26 cellular contexts compared by ENCODE assay signal in the genomic region with DNA sequence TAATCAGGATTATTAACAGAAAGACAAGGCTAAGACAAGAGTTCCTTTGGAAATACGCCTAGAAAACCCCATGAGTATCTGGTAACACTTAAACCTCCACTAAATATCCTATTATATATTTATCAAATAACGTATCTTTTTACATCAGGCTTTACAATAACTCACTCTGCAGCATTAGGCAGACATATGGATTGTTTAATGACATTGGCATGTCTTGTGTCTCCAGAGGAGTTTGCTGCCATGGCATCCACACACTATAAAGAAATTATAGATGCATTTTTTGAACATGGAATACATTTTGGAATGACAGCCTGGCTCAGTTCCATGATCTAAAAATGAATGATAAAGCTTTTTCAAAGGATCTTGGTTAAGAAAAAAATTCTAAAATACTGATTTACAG.
DNase-seq lines count a peak whose midpoint lies in the region; ATAC-seq and TF ChIP-seq lines count a peak whose summit lies in the region.
"Had no signal": no experiment of that assay in that cellular context is flagged by ENCODE, and none has a peak within 500 bp of the region (broad histone marks: within the 10 kb centered on the region; RNA-seq: fewer than 3 reads in every experiment).

No MANE protein-coding gene starts in this region.

- 23% methylated on average over 2 of the region's 2 CpGs for WGBS in SK-N-SH (ENCODE audit: low lambda C conversion rate)

- H3K9ac ChIP-seq in SK-N-SH = no peak overlapping the region
- no peak overlapping the region for H3K9ac ChIP-seq in neural cell (ENCODE audit: low read length)
- H3K9ac ChIP-seq: BLaER1 had no signal

- H3K4me2 ChIP-seq in SK-N-SH (no peak overlapping the region), neural cell (ENCODE audit: low read length) (peak overlapping the region; percentile 66)
- H3K4me2 ChIP-seq: BLaER1 had no signal

- no peak for DNase-seq in SK-N-SH
- DNase-seq in NCI-H2171 treated with DMSO at 0.1 percent for 48 hours (lab: John Stamatoyannopoulos, UW) = peak; percentile 5
- no peak for DNase-seq in mesothelial cell of epicardium (ENCODE audit: low spot score in 2 of 2, unreplicated experiment in 2 of 2)
- no peak for DNase-seq in NCI-H82 treated with DMSO at 0.1 percent for 48 hours (lab: John Stamatoyannopoulos, UW; ENCODE audit: unreplicated experiment)
- DNase-seq in osteocyte (ENCODE audit: extremely low spot score, unreplicated experiment) = no peak
- DNase-seq: 8988T; ACHN; BE2C; C1 segment of cervical spinal cord; CD4-positive, alpha-beta memory T cell; CD4-positive, CD25-positive, alpha-beta regulatory T cell; CD8-positive, alpha-beta memory T cell; COR-L47; DMS 273 treated with DMSO at 0.1 percent for 48 hours; DMS153; DMS53; DMS79; DND-41; EL; GDM1 had no signal

- H3K36me3 ChIP-seq in SK-N-SH (replicated peaks in 1 of 2; ENCODE audit: control insufficient read depth in 1 of 2, insufficient read depth in 2 of 2, low read length in 1 of 2) = no peaks in the 10 kb centered on the region
- no peaks in the 10 kb centered on the region for H3K36me3 ChIP-seq in neural cell (ENCODE audit: insufficient read depth, low read length)
- H3K36me3 ChIP-seq: BE2C, BLaER1 had no signal

- peaks cover 0 to 4% of the 10 kb centered on the region in 2 experiments; a peak in 1 of 4 replicates for H3K4me1 ChIP-seq in SK-N-SH (ENCODE audit: control insufficient read depth in 1 of 2, insufficient read depth in 2 of 2, low read depth in 1 of 2, low read length in 1 of 2)
- H3K4me1 ChIP-seq: BE2C, BLaER1 had no signal

- no peaks in the 10 kb centered on the region for H3K9me3 ChIP-seq in SK-N-SH
- H3K9me3 ChIP-seq in neural cell (ENCODE audit: low read length) = no peaks in the 10 kb centered on the region
- H3K9me3 ChIP-seq: BE2C, BLaER1 had no signal

- POLR2A ChIA-PET in SK-N-SH (lab: Yijun Ruan, JAX) = no interaction called here

- H2AFZ ChIP-seq in SK-N-SH (ENCODE audit: low read depth) (no peak overlapping the region), neural cell (ENCODE audit: low read depth, low read length) (no peak overlapping the region)

- H3K9me2 ChIP-seq in SK-N-SH (no peaks in the 10 kb centered on the region), neural cell (ENCODE audit: insufficient read depth, low read length) (no peaks in the 10 kb centered on the region)

- H3K27me3 Mint-ChIP-seq in mesothelial cell of epicardium (ENCODE audit: low read depth) = peaks cover 17% of the 10 kb centered on the region
- H3K27me3 Mint-ChIP-seq in activated T-helper 17 cell treated with anti-CD3 and anti-CD28 coated beads, Interleukin-2, amount 50 U/mL, for 72 hours = peaks cover 4% of the 10 kb centered on the region
- H3K27me3 Mint-ChIP-seq in osteocyte (ENCODE audit: unreplicated experiment) = peaks cover 27% of the 10 kb centered on the region

- H3K4me3 Mint-ChIP-seq in mesothelial cell of epicardium (no peak overlapping the region), osteocyte (ENCODE audit: unreplicated experiment) (no peak overlapping the region)
- H3K4me3 Mint-ChIP-seq in activated T-helper 17 cell treated with anti-CD3 and anti-CD28 coated beads, Interleukin-2, amount 50 U/mL, for 72 hours = no peak overlapping the region
- H3K4me3 Mint-ChIP-seq: CD14-positive monocyte; CD4-positive, alpha-beta memory T cell; CD4-positive, CD25-positive, alpha-beta regulatory T cell; CD8-positive, alpha-beta memory T cell had no signal

- H3K9me3 Mint-ChIP-seq in mesothelial cell of epicardium = peaks cover 5% of the 10 kb centered on the region
- no peaks in the 10 kb centered on the region for H3K9me3 Mint-ChIP-seq in activated T-helper 17 cell treated with anti-CD3 and anti-CD28 coated beads, Interleukin-2, amount 50 U/mL, for 72 hours
- H3K9me3 Mint-ChIP-seq in osteocyte (ENCODE audit: unreplicated experiment) = no peaks in the 10 kb centered on the region
- H3K9me3 Mint-ChIP-seq: CD4-positive, alpha-beta memory T cell had no signal

- ATAC-seq in SK-N-SH treated with all-trans-retinoic acid at 6 μM for 48 hours = peak; percentile 55; the same call in 2 of the 3 replicates
- no peak for ATAC-seq in activated T-helper 17 cell treated with anti-CD3 and anti-CD28 coated beads, Interleukin-2, amount 50 U/mL, for 72 hours (replicated peaks)
- ATAC-seq: GM12878 had no signal

- no peak for TF ChIP-seq EP300 in SK-N-SH (IDR thresholded peaks at IDR 0.05; ENCODE audit: borderline replicate concordance in 1 of 2, low read depth in 1 of 2, low read length in 1 of 2)
- no peak for TF ChIP-seq EP300 in neural cell (conservative IDR thresholded peaks at IDR 0.05; ENCODE audit: poor library complexity, severe bottlenecking)

- H3F3A ChIP-seq in SK-N-SH (replicated peaks; ENCODE audit: insufficient read depth) (no peaks in the 10 kb centered on the region), neural cell (ENCODE audit: insufficient read depth, low read length, poor library complexity, severe bottlenecking) (no peaks in the 10 kb centered on the region)

- peak overlapping the region; percentile 7 for H3K27ac Mint-ChIP-seq in mesothelial cell of epicardium
- H3K27ac Mint-ChIP-seq in activated T-helper 17 cell treated with anti-CD3 and anti-CD28 coated beads, Interleukin-2, amount 50 U/mL, for 72 hours = no peak overlapping the region
- H3K27ac Mint-ChIP-seq in osteocyte (ENCODE audit: unreplicated experiment) = no peak overlapping the region
- H3K27ac Mint-ChIP-seq: CD14-positive monocyte; CD4-positive, alpha-beta memory T cell; CD4-positive, CD25-positive, alpha-beta regulatory T cell; CD8-positive, alpha-beta memory T cell had no signal

- H3K27ac ChIP-seq in SK-N-SH (ENCODE audit: low read depth in 2 of 2, low read length in 1 of 2) (no peak overlapping the region; a peak in 1 of 4 replicates), neural cell (ENCODE audit: low read length) (peak overlapping the region; percentile 47)
- H3K27ac ChIP-seq: BLaER1 had no signal

- H3K36me3 Mint-ChIP-seq in mesothelial cell of epicardium (no peaks in the 10 kb centered on the region), osteocyte (ENCODE audit: unreplicated experiment) (no peaks in the 10 kb centered on the region)
- no peaks in the 10 kb centered on the region for H3K36me3 Mint-ChIP-seq in activated T-helper 17 cell treated with anti-CD3 and anti-CD28 coated beads, Interleukin-2, amount 50 U/mL, for 72 hours (ENCODE audit: low read depth)
- H3K36me3 Mint-ChIP-seq: CD14-positive monocyte; CD4-positive, alpha-beta memory T cell; CD4-positive, CD25-positive, alpha-beta regulatory T cell; CD8-positive, alpha-beta memory T cell had no signal

- H4K20me1 ChIP-seq in SK-N-SH (ENCODE audit: insufficient read depth) (no peaks in the 10 kb centered on the region), neural cell (ENCODE audit: insufficient read depth) (no peaks in the 10 kb centered on the region)
- H4K20me1 ChIP-seq: BLaER1 had no signal

- CTCF ChIA-PET in SK-N-SH (lab: Yijun Ruan, JAX) = interaction anchor here (1.3 kb wide), 1 partner anchor 8 kb away, joined by 4 read pairs; no protein-coding TSS in a partner anchor

- H3K27me3 ChIP-seq in SK-N-SH (ENCODE audit: insufficient read depth) (no peaks in the 10 kb centered on the region), neural cell (ENCODE audit: insufficient read depth, low read depth, low read length) (no peaks in the 10 kb centered on the region)
- H3K27me3 ChIP-seq: BE2C, BLaER1 had no signal

- H3K4me3 ChIP-seq in SK-N-SH (ENCODE audit: low read depth in 2 of 2, low read length in 1 of 2) (no peak overlapping the region), neural cell (ENCODE audit: low read length) (peak overlapping the region; percentile 43)
- H3K4me3 ChIP-seq: BLaER1, GM12878 had no signal

- TF ChIP-seq CTCF in SK-N-SH (IDR thresholded peaks at IDR 0.05) = no peak
- TF ChIP-seq CTCF in mesothelial cell of epicardium (IDR thresholded peaks at IDR 0.05; ENCODE audit: unreplicated experiment) = no peak
- TF ChIP-seq CTCF in neural cell (IDR thresholded peaks at IDR 0.05; ENCODE audit: poor library complexity, severe bottlenecking) = no peak
- TF ChIP-seq CTCF in osteocyte (IDR thresholded peaks at IDR 0.05) = no peak

- H3K79me2 ChIP-seq in SK-N-SH (ENCODE audit: insufficient read depth) = no peaks in the 10 kb centered on the region
- no peaks in the 10 kb centered on the region for H3K79me2 ChIP-seq in neural cell (replicated peaks; ENCODE audit: insufficient read depth, low read length)

- H3K4me1 Mint-ChIP-seq in mesothelial cell of epicardium (peaks cover 14% of the 10 kb centered on the region), osteocyte (ENCODE audit: unreplicated experiment) (no peaks in the 10 kb centered on the region)
- H3K4me1 Mint-ChIP-seq in activated T-helper 17 cell treated with anti-CD3 and anti-CD28 coated beads, Interleukin-2, amount 50 U/mL, for 72 hours = no peaks in the 10 kb centered on the region
- H3K4me1 Mint-ChIP-seq: CD14-positive monocyte; CD4-positive, alpha-beta memory T cell; CD4-positive, CD25-positive, alpha-beta regulatory T cell; CD8-positive, alpha-beta memory T cell had no signal

- no peak for TF ChIP-seq RAD21 in SK-N-SH (IDR thresholded peaks at IDR 0.05; ENCODE audit: low read length)
- no peak for TF ChIP-seq RAD21 in neural cell (conservative IDR thresholded peaks at IDR 0.05)

TF ChIP-seq in SK-N-SH treated with all-trans-retinoic acid at 6 μM for 48 hours, 23 proteins besides CTCF, POLR2A, EP300 and RAD21:
- peak; percentile 80 for TF ChIP-seq ISL1 (CRISPR knock-in tag; IDR thresholded peaks at IDR 0.05)
- no peak for TF ChIP-seq ZNF565 (CRISPR knock-in tag; conservative IDR thresholded peaks at IDR 0.05; ENCODE audit: low read depth)
TF ChIP-seq in SK-N-SH treated with all-trans-retinoic acid at 6 μM for 48 hours: peak in this region for 1.

TF ChIP-seq in SK-N-SH, 30 proteins besides CTCF, POLR2A, EP300 and RAD21 (continues in another document):
- no peak for TF ChIP-seq RFX5 (IDR thresholded peaks at IDR 0.05; ENCODE audit: low read length)
- no peak for TF ChIP-seq EZH2phosphoT487 (IDR thresholded peaks at IDR 0.05; ENCODE audit: borderline replicate concordance, low read depth)

TF ChIP-seq in neural cell, 6 proteins besides CTCF, POLR2A, EP300 and RAD21:
- peak; percentile 51 for TF ChIP-seq POLR2AphosphoS5 (IDR thresholded peaks at IDR 0.05)
- no peak for TF ChIP-seq MXI1 (conservative IDR thresholded peaks at IDR 0.05; ENCODE audit: poor library complexity, severe bottlenecking)
